In genomic region chr2:55441280-55441892, GRCh38 we compare ENCODE assay signal across 20 cellular contexts.
"Had no signal": no experiment of that assay in that cellular context is flagged by ENCODE, and none has a peak within 500 bp of the region (broad histone marks: within the 10 kb centered on the region; RNA-seq: fewer than 3 reads in every experiment).

No MANE protein-coding gene starts in this region.

- DNase-seq: KBM-7, MG63, NCI-H1092, NCI-H1105 treated with DMSO at 0.1 percent for 48 hours, NCI-H1417 treated with DMSO at 0.1 percent for 48 hours, NCI-H146, NCI-H1694 treated with DMSO at 0.1 percent for 48 hours, NCI-H1930, NCI-H2081, NCI-H2107, NCI-H2227 treated with DMSO at 0.1 percent for 48 hours, NCI-H524, NCI-H526 treated with DMSO at 0.1 percent for 48 hours, NCI-H748 treated with DMSO at 0.1 percent for 48 hours, PC-3, SHP77, SK-N-SH, SW 1271 had no signal

- H3K36me3 ChIP-seq: MG63 had no signal

- ATAC-seq: Panc1, PC-3 had no signal

- H3K27me3 ChIP-seq: MG63 had no signal

- H3K4me3 ChIP-seq: MG63 had no signal

- H3K4me2 ChIP-seq: SK-N-SH had no signal

- H3K9me3 ChIP-seq: MG63, SK-N-SH had no signal

- H3K27ac ChIP-seq: RWPE1 had no signal

- H3K9ac ChIP-seq: SK-N-SH had no signal
